1 cellular context compared by ENCODE assay signal in the genomic region with DNA sequence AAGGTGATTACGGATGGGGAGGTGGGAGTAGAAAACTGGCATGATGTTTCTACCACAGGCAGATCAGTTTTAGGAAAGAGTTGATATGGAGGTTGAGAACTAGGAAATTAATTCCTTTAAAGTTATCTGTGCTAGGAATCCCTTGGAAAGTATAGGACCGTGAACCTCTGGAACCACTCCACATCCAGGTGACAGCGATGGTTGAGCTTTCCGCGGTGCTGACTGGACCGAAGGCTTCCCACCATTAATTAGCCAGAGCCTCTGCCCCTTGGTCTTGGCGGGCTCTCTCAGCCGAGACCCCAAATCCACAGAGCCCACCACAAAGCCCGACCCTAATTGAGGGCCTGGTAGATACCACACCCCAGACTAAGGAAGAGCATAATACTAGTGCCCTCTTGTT.
TF ChIP-seq lines count a peak whose summit lies in the region.

No MANE protein-coding gene starts in this region.

TF ChIP-seq in GM23338, 12 proteins besides CTCF, POLR2A, EP300 and RAD21:
- TF ChIP-seq, protein P1, sequence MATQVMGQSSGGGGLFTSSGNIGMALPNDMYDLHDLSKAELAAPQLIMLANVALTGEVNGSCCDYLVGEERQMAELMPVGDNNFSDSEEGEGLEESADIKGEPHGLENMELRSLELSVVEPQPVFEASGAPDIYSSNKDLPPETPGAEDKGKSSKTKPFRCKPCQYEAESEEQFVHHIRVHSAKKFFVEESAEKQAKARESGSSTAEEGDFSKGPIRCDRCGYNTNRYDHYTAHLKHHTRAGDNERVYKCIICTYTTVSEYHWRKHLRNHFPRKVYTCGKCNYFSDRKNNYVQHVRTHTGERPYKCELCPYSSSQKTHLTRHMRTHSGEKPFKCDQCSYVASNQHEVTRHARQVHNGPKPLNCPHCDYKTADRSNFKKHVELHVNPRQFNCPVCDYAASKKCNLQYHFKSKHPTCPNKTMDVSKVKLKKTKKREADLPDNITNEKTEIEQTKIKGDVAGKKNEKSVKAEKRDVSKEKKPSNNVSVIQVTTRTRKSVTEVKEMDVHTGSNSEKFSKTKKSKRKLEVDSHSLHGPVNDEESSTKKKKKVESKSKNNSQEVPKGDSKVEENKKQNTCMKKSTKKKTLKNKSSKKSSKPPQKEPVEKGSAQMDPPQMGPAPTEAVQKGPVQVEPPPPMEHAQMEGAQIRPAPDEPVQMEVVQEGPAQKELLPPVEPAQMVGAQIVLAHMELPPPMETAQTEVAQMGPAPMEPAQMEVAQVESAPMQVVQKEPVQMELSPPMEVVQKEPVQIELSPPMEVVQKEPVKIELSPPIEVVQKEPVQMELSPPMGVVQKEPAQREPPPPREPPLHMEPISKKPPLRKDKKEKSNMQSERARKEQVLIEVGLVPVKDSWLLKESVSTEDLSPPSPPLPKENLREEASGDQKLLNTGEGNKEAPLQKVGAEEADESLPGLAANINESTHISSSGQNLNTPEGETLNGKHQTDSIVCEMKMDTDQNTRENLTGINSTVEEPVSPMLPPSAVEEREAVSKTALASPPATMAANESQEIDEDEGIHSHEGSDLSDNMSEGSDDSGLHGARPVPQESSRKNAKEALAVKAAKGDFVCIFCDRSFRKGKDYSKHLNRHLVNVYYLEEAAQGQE (IDR thresholded peaks at IDR 0.05; ENCODE audit: unreplicated experiment) = peak; percentile 23
- TF ChIP-seq CREB1 (CRISPR knock-in tag; IDR thresholded peaks at IDR 0.05; ENCODE audit: low read depth) = no peak
- TF ChIP-seq EZH2phosphoT487 (IDR thresholded peaks at IDR 0.05; ENCODE audit: unreplicated experiment) = no peak
